ENCODE assay signal across 2 cellular contexts in genomic region chr7:113015038-113015645, GRCh38.
TF ChIP-seq lines count a peak whose summit lies in the region.

No MANE protein-coding gene starts in this region.

TF ChIP-seq in IMR-90, 13 proteins besides CTCF, POLR2A, EP300 and RAD21:
- TF ChIP-seq CHD1 (IDR thresholded peaks at IDR 0.05; ENCODE audit: low read depth, low read length) (no peak), ELK1 (IDR thresholded peaks at IDR 0.05; ENCODE audit: borderline replicate concordance, low read depth, low read length) (no peak), SMC3 (IDR thresholded peaks at IDR 0.05; ENCODE audit: low read depth, low read length) (peak; percentile 87), MAZ (IDR thresholded peaks at IDR 0.05; ENCODE audit: borderline replicate concordance, low read depth, low read length) (no peak)

TF ChIP-seq in HepG2, 621 proteins besides CTCF, POLR2A, EP300 and RAD21:
- TF ChIP-seq NR2F2 (IDR thresholded peaks at IDR 0.05; ENCODE audit: borderline replicate concordance, low read depth) (no peak), KLF9 (CRISPR knock-in tag; IDR thresholded peaks at IDR 0.05; ENCODE audit: low read depth) (no peak), NR2F1 (CRISPR knock-in tag; IDR thresholded peaks at IDR 0.05) (no peak), E2F2 (CRISPR knock-in tag; IDR thresholded peaks at IDR 0.05; ENCODE audit: borderline replicate concordance) (no peak), ZNF687 (CRISPR knock-in tag; IDR thresholded peaks at IDR 0.05) (no peak), STAG1 (CRISPR knock-in tag; IDR thresholded peaks at IDR 0.05) (peak; percentile 47), ZNF451 (CRISPR knock-in tag; IDR thresholded peaks at IDR 0.05) (no peak), CBFB (CRISPR knock-in tag; IDR thresholded peaks at IDR 0.05) (no peak), KAT8 (CRISPR knock-in tag; IDR thresholded peaks at IDR 0.05) (no peak)
TF ChIP-seq in HepG2: peak in this region for 1.
